ENCODE assay signal across 8 cellular contexts in genomic region chr20:41003933-41004294, GRCh38. TPM values are rescaled to one million over a fixed set of nuclear protein-coding genes. Genes with fewer than 3 reads are reported as not detected.
DNase-seq lines count a peak whose midpoint lies in the region; ATAC-seq, FAIRE-seq and TF ChIP-seq lines count a peak whose summit lies in the region.
"Not testable (repeated sequence)": the region's sequence is repeated elsewhere in the genome, so short reads cannot be mapped to it uniquely, and the experiment has no call there.

No MANE protein-coding gene starts in this region.

- not testable (repeated sequence) for TF ChIP-seq EP300 in sigmoid colon (IDR thresholded peaks at IDR 0.05)

- WGBS in right lobe of liver (ENCODE audit: insufficient coverage, low coverage, low lambda C conversion rate, missing lambda C conversion rate): 87% methylated on average over 3 of the region's 6 CpGs
- 76 to 91% methylated on average over 6 of the region's 6 CpGs for WGBS in sigmoid colon, 2 donors

- H2AFZ ChIP-seq in OCI-LY1 (ENCODE audit: low read length): peak overlapping the region; percentile 98; the same call in 1 of the 2 replicates
- H2AFZ ChIP-seq in astrocyte (ENCODE audit: low read depth, low read length): not testable (repeated sequence)

- peak overlapping the region; percentile 78 to 90 (median 82) for H3K4me3 Mint-ChIP-seq in CD4-positive, alpha-beta memory T cell
- peak overlapping the region; percentile 49 for H3K4me3 Mint-ChIP-seq in activated CD4-positive, alpha-beta memory T cell treated with anti-CD3 and anti-CD28 coated beads for 36 hours
- not testable (repeated sequence) for H3K4me3 Mint-ChIP-seq in astrocyte (ENCODE audit: unreplicated experiment); type B pancreatic cell

- H3K4me1 Mint-ChIP-seq in CD4-positive, alpha-beta memory T cell: peaks cover 18 to 45% (median 24%) of the 10 kb centered on the region in 4 donors
- peaks cover 49% of the 10 kb centered on the region for H3K4me1 Mint-ChIP-seq in activated CD4-positive, alpha-beta memory T cell treated with anti-CD3 and anti-CD28 coated beads for 36 hours (ENCODE audit: low read depth)
- H3K4me1 Mint-ChIP-seq in astrocyte (ENCODE audit: low read depth, unreplicated experiment) (peaks cover 19% of the 10 kb centered on the region), type B pancreatic cell (ENCODE audit: unreplicated experiment) (peaks cover 26% of the 10 kb centered on the region)

- not testable (repeated sequence) for H3K9me2 ChIP-seq in OCI-LY1 (ENCODE audit: low read depth, low read length)

- peak overlapping the region; percentile 72 for H3K27ac ChIP-seq in CD4-positive, alpha-beta memory T cell (ENCODE audit: low read depth, low read length)
- H3K27ac ChIP-seq in OCI-LY1 (ENCODE audit: low read depth, low read length, poor library complexity, severe bottlenecking) (peak overlapping the region; percentile 82), astrocyte (ENCODE audit: low read depth, low read length) (peak overlapping the region; percentile 96), epithelial cell of prostate (peak overlapping the region; percentile 100), right lobe of liver (peak overlapping the region; percentile 39 to 49 (median 44)), sigmoid colon (peak overlapping the region; percentile 55 to 74 (median 66))

- not testable (repeated sequence) for H3K27me3 ChIP-seq in CD4-positive, alpha-beta memory T cell (ENCODE audit: insufficient read depth, low read length); OCI-LY1 (ENCODE audit: insufficient read depth, low read length); astrocyte (ENCODE audit: insufficient read depth, low read length); right lobe of liver; sigmoid colon

- not testable (repeated sequence) for H3K36me3 ChIP-seq in CD4-positive, alpha-beta memory T cell (ENCODE audit: insufficient read depth, low read length); astrocyte (ENCODE audit: insufficient read depth, low read length); right lobe of liver; sigmoid colon
- peaks cover 12% of the 10 kb centered on the region; the same call in 1 of the 2 replicates for H3K36me3 ChIP-seq in OCI-LY1 (ENCODE audit: insufficient read depth, low read length)

- not testable (repeated sequence) for H4K20me1 ChIP-seq in OCI-LY1 (ENCODE audit: insufficient read depth, low read length); astrocyte (ENCODE audit: insufficient read depth, low read length)

- H3K9me3 ChIP-seq in CD4-positive, alpha-beta memory T cell (ENCODE audit: control insufficient read depth in 1 of 2, low read length in 2 of 2); OCI-LY1 (ENCODE audit: low read length); astrocyte (ENCODE audit: insufficient read depth, low read depth, low read length); right lobe of liver; sigmoid colon: not testable (repeated sequence)

- CTCF ChIA-PET in CD4-positive, alpha-beta memory T cell (lab: Charles Lee; ENCODE audit: partially characterized antibody): not testable (repeated sequence)
- CTCF ChIA-PET in activated CD4-positive, alpha-beta memory T cell treated with anti-CD3 and anti-CD28 coated beads for 36 hours (lab: Charles Lee): interaction anchor here (5.4 kb wide), 1 partner anchor 13 kb away, joined by 36 read pairs; no protein-coding TSS in a partner anchor

- not testable (repeated sequence) for H3K9ac ChIP-seq in OCI-LY1 (ENCODE audit: low read length)
- peak overlapping the region; percentile 71 for H3K9ac ChIP-seq in astrocyte (ENCODE audit: low read length)

- H3K4me2 ChIP-seq in OCI-LY1 (ENCODE audit: low read length) (peak overlapping the region; percentile 35; the same call in 1 of the 2 replicates), astrocyte (ENCODE audit: low read length) (peak overlapping the region; percentile 77)

- intact Hi-C loops in CD4-positive, alpha-beta memory T cell (cut with micrococcal nuclease): loop anchor here (1.0 to 2.0 kb wide), 3 partner anchors 24 to 313 kb away; partner anchors contain the start of genes TOP1 and ZHX3
- intact Hi-C loops in activated CD4-positive, alpha-beta memory T cell treated with anti-CD3 and anti-CD28 coated beads for 36 hours (cut with micrococcal nuclease): loop anchor here (1.0 kb wide), 8 partner anchors 13 to 424 kb away; partner anchors contain the start of gene TOP1
- intact Hi-C loops in right lobe of liver (cut with DNase I); sigmoid colon (cut with DNase I): not testable (repeated sequence)

- H3K9me3 Mint-ChIP-seq in CD4-positive, alpha-beta memory T cell; activated CD4-positive, alpha-beta memory T cell treated with anti-CD3 and anti-CD28 coated beads for 36 hours; astrocyte (ENCODE audit: unreplicated experiment); type B pancreatic cell: not testable (repeated sequence)

- H3K27me3 Mint-ChIP-seq in CD4-positive, alpha-beta memory T cell; activated CD4-positive, alpha-beta memory T cell treated with anti-CD3 and anti-CD28 coated beads for 36 hours; astrocyte (ENCODE audit: low read depth, unreplicated experiment); type B pancreatic cell: not testable (repeated sequence)

- not testable (repeated sequence) for H3K36me3 Mint-ChIP-seq in CD4-positive, alpha-beta memory T cell; activated CD4-positive, alpha-beta memory T cell treated with anti-CD3 and anti-CD28 coated beads for 36 hours; astrocyte (ENCODE audit: low read depth, unreplicated experiment); type B pancreatic cell

- DNase-seq in CD4-positive, alpha-beta memory T cell; activated CD4-positive, alpha-beta memory T cell treated with anti-CD3 and anti-CD28 coated beads for 36 hours; astrocyte (ENCODE audit: low read depth); epithelial cell of prostate (ENCODE audit: low read depth, low spot score); right lobe of liver; sigmoid colon; type B pancreatic cell (ENCODE audit: extremely low spot score, unreplicated experiment): not testable (repeated sequence)

- peaks cover 16% of the 10 kb centered on the region for H3K4me1 ChIP-seq in CD4-positive, alpha-beta memory T cell (ENCODE audit: insufficient read depth, low read length)
- H3K4me1 ChIP-seq in OCI-LY1 (ENCODE audit: insufficient read depth, low read length, severe bottlenecking): peaks cover 35% of the 10 kb centered on the region
- H3K4me1 ChIP-seq in astrocyte (ENCODE audit: insufficient read depth, low read length): peaks cover 46% of the 10 kb centered on the region
- H3K4me1 ChIP-seq in right lobe of liver: not testable (repeated sequence)
- H3K4me1 ChIP-seq in sigmoid colon: peaks cover 0 to 29% (median 16%) of the 10 kb centered on the region in 4 donors

- POLR2A ChIA-PET in CD4-positive, alpha-beta memory T cell (lab: Charles Lee; ENCODE audit: partially characterized antibody): interaction anchor here (1.0 kb wide), 1 partner anchor 8 kb away, joined by 3 read pairs; no protein-coding TSS in a partner anchor
- POLR2A ChIA-PET in activated CD4-positive, alpha-beta memory T cell treated with anti-CD3 and anti-CD28 coated beads for 36 hours (lab: Charles Lee): interaction anchor here (0.6 kb wide), 1 partner anchor 139 kb away, joined by 3 read pairs; no protein-coding TSS in a partner anchor

- H3K27ac Mint-ChIP-seq in CD4-positive, alpha-beta memory T cell: peak overlapping the region; percentile 95 to 99 (median 97)
- H3K27ac Mint-ChIP-seq in activated CD4-positive, alpha-beta memory T cell treated with anti-CD3 and anti-CD28 coated beads for 36 hours: peak overlapping the region; percentile 99
- H3K27ac Mint-ChIP-seq in astrocyte (ENCODE audit: unreplicated experiment): peak overlapping the region; percentile 78
- peak overlapping the region; percentile 91 for H3K27ac Mint-ChIP-seq in type B pancreatic cell

- H3K79me2 ChIP-seq in OCI-LY1 (ENCODE audit: insufficient read depth, low read length); astrocyte (ENCODE audit: insufficient read depth, low read length): not testable (repeated sequence)

- TF ChIP-seq CTCF in OCI-LY1 (IDR thresholded peaks at IDR 0.05; ENCODE audit: low read length); astrocyte (IDR thresholded peaks at IDR 0.05; ENCODE audit: insufficient read depth, low read depth, low read length); right lobe of liver (IDR thresholded peaks at IDR 0.05); sigmoid colon (IDR thresholded peaks at IDR 0.05); type B pancreatic cell (conservative IDR thresholded peaks at IDR 0.05): not testable (repeated sequence)

- H3K4me3 ChIP-seq in CD4-positive, alpha-beta memory T cell (ENCODE audit: low read length in 2 of 2): peak overlapping the region in 1 of 2 donors; percentile 60
- H3K4me3 ChIP-seq in OCI-LY1 (ENCODE audit: low read depth, low read length, poor library complexity, severe bottlenecking); right lobe of liver; sigmoid colon: not testable (repeated sequence)
- H3K4me3 ChIP-seq in astrocyte (ENCODE audit: insufficient read depth, low read depth, low read length): peak overlapping the region; percentile 36

- not testable (repeated sequence) for ATAC-seq in right lobe of liver

- not testable (repeated sequence) for TF ChIP-seq POLR2A in right lobe of liver (IDR thresholded peaks at IDR 0.05); sigmoid colon (IDR thresholded peaks at IDR 0.05)

- not testable (repeated sequence) for FAIRE-seq in astrocyte (lab: Jason Lieb, UNC)

- not testable (repeated sequence) for H3F3A ChIP-seq in OCI-LY1 (ENCODE audit: insufficient read depth, low read length)

RNA-seq across cellular contexts. Expression of gene TOP1, which starts 24.7 kb away (rescaled TPM):
- total RNA-seq in CD4-positive, alpha-beta memory T cell: 10 to 100 TPM; 44.4 to 47.5 TPM
- polyA plus RNA-seq in CD4-positive, alpha-beta memory T cell: 10 to 100 TPM in 1 of 2 donors, 1 to 10 TPM in 1; 3.8 to 15.5 TPM
- total RNA-seq in activated CD4-positive, alpha-beta memory T cell treated with anti-CD3 and anti-CD28 coated beads for 36 hours: 100 to 1,000 TPM; 128 TPM
- total RNA-seq in astrocyte (55.9 and 63.5 TPM in 2 replicates), right lobe of liver (10 to 100 TPM; 17.3 to 29.7 (median 25.5) TPM), sigmoid colon (10 to 100 TPM; 22.0 to 33.2 (median 22.4) TPM), type B pancreatic cell (ENCODE audit: low replicate concordance) (72.5 and 84.6 TPM in 2 replicates)
- polyA plus RNA-seq in sigmoid colon: 10 to 100 TPM; 26.4 to 45.0 (median 43.2) TPM

Comparison
In these comparisons a context has a peak if more than half of its experiments do, and no peak if none do; other contexts are left out.
1. H3K27ac ChIP-seq: peak in every context shown above with its lines; median percentile 100 in epithelial cell of prostate; 96 in astrocyte; 82 in OCI-LY1; 72 in CD4-positive, alpha-beta memory T cell; 66 in sigmoid colon; 44 in right lobe of liver.